ENCODE assay signal across 27 cellular contexts in genomic region chr9:16191237-16191636, GRCh38.
DNase-seq lines count a peak whose midpoint lies in the region; ATAC-seq and TF ChIP-seq lines count a peak whose summit lies in the region.
"Had no signal": no experiment of that assay in that cellular context is flagged by ENCODE, and none has a peak within 500 bp of the region (broad histone marks: within the 10 kb centered on the region; RNA-seq: fewer than 3 reads in every experiment).

No MANE protein-coding gene starts in this region.

- no peak for ATAC-seq in HG03432 (IDR thresholded peaks at IDR 0.05; ENCODE audit: unreplicated experiment)

- peak overlapping the region; percentile 85 for H3K27ac Mint-ChIP-seq in osteocyte (ENCODE audit: unreplicated experiment)
- H3K27ac Mint-ChIP-seq: activated CD8-positive, alpha-beta T cell treated with anti-CD3 and anti-CD28 coated beads for 36 hours; CD4-positive, alpha-beta memory T cell; naive thymus-derived CD8-positive, alpha-beta T cell; T-helper 1 cell treated with Interleukin-12 subunit alpha and Interleukin-12 subunit beta and Interleukin-4 antibody, amounts not matched to agents 30 μg/mL and 1 μg/mL, for 36 hours had no signal

- no peaks in the 10 kb centered on the region for H3K36me3 ChIP-seq in GM23248 (ENCODE audit: low read depth)
- H3K36me3 ChIP-seq: MG63, ovary had no signal

- no peaks in the 10 kb centered on the region for H3K27me3 ChIP-seq in GM23248 (replicated peaks; ENCODE audit: insufficient read depth)
- H3K27me3 ChIP-seq: MG63, ovary had no signal

- H3K9ac ChIP-seq in GM23248 = no peak overlapping the region

- no peaks in the 10 kb centered on the region for H3K27me3 Mint-ChIP-seq in osteocyte (ENCODE audit: unreplicated experiment)
- H3K27me3 Mint-ChIP-seq: activated CD8-positive, alpha-beta T cell treated with anti-CD3 and anti-CD28 coated beads for 36 hours; CD4-positive, alpha-beta memory T cell; naive thymus-derived CD8-positive, alpha-beta T cell had no signal

- in situ Hi-C loops in GM23248 (cut with MboI) = no loop called here

- H3F3A ChIP-seq in GM23248 (ENCODE audit: insufficient read depth) = peaks cover 15% of the 10 kb centered on the region

- H3K4me2 ChIP-seq in GM23248 (ENCODE audit: unreplicated experiment) = peak overlapping the region; percentile 70

- H3K4me3 Mint-ChIP-seq in osteocyte (ENCODE audit: unreplicated experiment) = no peak overlapping the region
- H3K4me3 Mint-ChIP-seq: activated CD8-positive, alpha-beta T cell treated with anti-CD3 and anti-CD28 coated beads for 36 hours; CD4-positive, alpha-beta memory T cell; T-helper 1 cell treated with Interleukin-12 subunit alpha and Interleukin-12 subunit beta and Interleukin-4 antibody, amounts not matched to agents 30 μg/mL and 1 μg/mL, for 36 hours had no signal

- H3K4me1 Mint-ChIP-seq in osteocyte (ENCODE audit: unreplicated experiment) = peaks cover 40% of the 10 kb centered on the region

- H3K27ac ChIP-seq in GM23248 = no peak overlapping the region

- no peaks in the 10 kb centered on the region for H3K9me2 ChIP-seq in GM23248 (ENCODE audit: insufficient read depth)

- H3K9me3 Mint-ChIP-seq in osteocyte (ENCODE audit: unreplicated experiment) = peaks cover 6% of the 10 kb centered on the region

- H2AFZ ChIP-seq in GM23248 = 0 out of 2 replicates have a peak overlapping the region, but pooled peaks have one; percentile 18

- no peaks in the 10 kb centered on the region for H4K20me1 ChIP-seq in GM23248 (ENCODE audit: insufficient read depth)

- H3K36me3 Mint-ChIP-seq in osteocyte (ENCODE audit: unreplicated experiment) = peaks cover 9% of the 10 kb centered on the region
- H3K36me3 Mint-ChIP-seq: CD4-positive, alpha-beta memory T cell had no signal

- peaks cover 30% of the 10 kb centered on the region for H3K4me1 ChIP-seq in GM23248 (ENCODE audit: insufficient read depth)

- no peaks in the 10 kb centered on the region for H3K9me3 ChIP-seq in GM23248 (ENCODE audit: low read depth)
- H3K9me3 ChIP-seq: ovary had no signal

- no peaks in the 10 kb centered on the region for H3K79me2 ChIP-seq in GM23248 (ENCODE audit: insufficient read depth)

- TF ChIP-seq CTCF in fibroblast of villous mesenchyme (IDR thresholded peaks at IDR 0.05; ENCODE audit: insufficient read depth, low read depth, low read length) = no peak
- TF ChIP-seq CTCF in osteocyte (IDR thresholded peaks at IDR 0.05) = no peak

- H3K4me3 ChIP-seq in GM23248 (no peak overlapping the region), fibroblast of villous mesenchyme (ENCODE audit: low read depth, low read length) (no peak overlapping the region)
- H3K4me3 ChIP-seq: MG63, ovary had no signal

- 93 to 94% methylated on average over 4 of the region's 4 CpGs for WGBS in GM23248 (ENCODE audit: low coverage in 1 of 2, low lambda C conversion rate in 2 of 2, missing lambda C conversion rate in 2 of 2), 2 experiments

- DNase-seq in GM23248 = peak; percentile 17
- peak; percentile 55 for DNase-seq in amniotic epithelial cell (ENCODE audit: low read depth)
- DNase-seq in fibroblast of villous mesenchyme (ENCODE audit: low read depth) = peak; percentile 77
- DNase-seq in osteocyte (ENCODE audit: extremely low spot score, unreplicated experiment) = no peak
- DNase-seq in globus pallidus (ENCODE audit: low spot score) = no peak
- no peak for DNase-seq in activated CD8-positive, alpha-beta memory T cell treated with anti-CD3 and anti-CD28 coated beads for 24 hours
- no peak for DNase-seq in NCI-H345 treated with DMSO at 0.1 percent for 48 hours (lab: John Stamatoyannopoulos, UW; ENCODE audit: unreplicated experiment)
- DNase-seq: activated CD4-positive, CD25-positive, alpha-beta regulatory T cell treated with anti-CD3 and anti-CD28 coated beads, Interleukin-2, amount 50 U/mL, for 72 hours; activated CD8-positive, alpha-beta T cell treated with anti-CD3 and anti-CD28 coated beads for 36 hours; activated gamma-delta T cell; activated T-cell treated with anti-CD3 and anti-CD28 coated beads for 4 hours; CD4-positive, alpha-beta memory T cell; effector CD8-positive, alpha-beta T cell; head of caudate nucleus; KBM-7; left cardiac atrium; naive thymus-derived CD8-positive, alpha-beta T cell; NCI-H1417 treated with DMSO at 0.1 percent for 48 hours; NCI-H510A treated with DMSO at 0.1 percent for 48 hours; NK-92 treated with Interleukin-12 subunit alpha and Interleukin-12 subunit beta, amount 100 ng/mL, for 24 hours; ovary; stimulated activated CD4-positive, alpha-beta T cell treated with anti-CD3 and anti-CD28 coated beads, Interleukin-12 subunit alpha, Interleukin-12 subunit beta, amount 100 ng/mL, for 4 hours; stimulated activated CD4-positive, alpha-beta T cell treated with anti-CD3 and anti-CD28 coated beads, Interleukin-4, amount 100 ng/mL, for 24 hours; stimulated activated naive CD4-positive, alpha-beta T cell treated with Interleukin-2 at 50 U/mL for 16 hours had no signal

Comparison
In these comparisons a context has a peak if more than half of its experiments do, and no peak if none do; other contexts are left out.
1. DNase-seq: peak in GM23248 (single experiment), amniotic epithelial cell (single experiment) and fibroblast of villous mesenchyme (single experiment); none in osteocyte (single experiment), globus pallidus (single experiment), activated CD8-positive, alpha-beta memory T cell treated with anti-CD3 and anti-CD28 coated beads for 24 hours (single experiment) and NCI-H345 treated with DMSO at 0.1 percent for 48 hours (single experiment).